ENCODE assay signal across 3 cellular contexts in the genomic region with DNA sequence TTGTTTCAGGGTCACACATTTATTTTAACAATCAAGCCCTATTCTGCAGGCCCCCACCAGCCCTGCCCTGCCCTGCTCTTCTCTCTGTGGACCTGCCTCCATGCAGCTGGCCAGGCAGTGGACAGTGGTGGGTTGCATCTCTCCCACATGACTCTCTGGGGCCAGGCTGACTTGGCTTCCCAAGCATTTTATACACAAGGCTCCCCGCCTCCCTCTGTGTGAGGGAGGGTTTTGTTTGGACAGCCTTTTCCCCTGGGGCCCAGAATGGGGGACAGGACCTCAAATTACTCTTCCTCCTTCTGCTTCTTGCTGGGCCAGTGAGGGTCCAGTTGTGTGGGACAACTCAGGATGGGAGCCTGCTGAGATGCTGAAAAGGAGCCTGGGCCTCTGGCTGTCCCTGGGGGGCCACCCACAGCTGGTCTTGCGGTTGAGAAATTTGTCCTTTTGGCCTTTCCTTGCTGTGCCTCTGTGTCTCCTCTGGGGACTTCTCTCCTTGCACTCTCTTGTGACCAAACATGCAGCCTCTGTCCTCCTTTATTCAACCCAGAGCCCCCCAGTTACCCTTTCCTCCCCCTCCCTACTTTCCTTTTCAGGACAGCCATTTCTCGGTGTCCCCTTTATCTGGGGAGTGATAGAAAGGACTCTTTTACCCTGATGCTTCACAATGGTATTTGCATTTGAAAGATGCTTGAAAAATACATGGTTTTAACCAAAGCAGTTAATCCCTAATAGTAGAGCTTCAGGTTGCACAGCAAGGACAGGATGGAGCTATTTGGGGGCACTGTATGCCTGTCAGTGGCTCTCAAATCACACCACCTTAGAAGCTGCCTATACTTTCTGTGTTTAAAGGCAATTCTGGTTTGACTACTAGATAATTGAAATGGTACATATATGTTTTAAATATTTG.
TF ChIP-seq lines count a peak whose summit lies in the region.

No MANE protein-coding gene starts in this region.

TF ChIP-seq in SK-N-SH treated with all-trans-retinoic acid at 6 μM for 48 hours, 23 proteins besides CTCF, POLR2A, EP300 and RAD21 (continued from another document):
- TF ChIP-seq GLIS3 (CRISPR knock-in tag; IDR thresholded peaks at IDR 0.05), result no peak
- TF ChIP-seq TCF4 (CRISPR knock-in tag; IDR thresholded peaks at IDR 0.05; ENCODE audit: borderline replicate concordance), result no peak
- TF ChIP-seq, protein P1, sequence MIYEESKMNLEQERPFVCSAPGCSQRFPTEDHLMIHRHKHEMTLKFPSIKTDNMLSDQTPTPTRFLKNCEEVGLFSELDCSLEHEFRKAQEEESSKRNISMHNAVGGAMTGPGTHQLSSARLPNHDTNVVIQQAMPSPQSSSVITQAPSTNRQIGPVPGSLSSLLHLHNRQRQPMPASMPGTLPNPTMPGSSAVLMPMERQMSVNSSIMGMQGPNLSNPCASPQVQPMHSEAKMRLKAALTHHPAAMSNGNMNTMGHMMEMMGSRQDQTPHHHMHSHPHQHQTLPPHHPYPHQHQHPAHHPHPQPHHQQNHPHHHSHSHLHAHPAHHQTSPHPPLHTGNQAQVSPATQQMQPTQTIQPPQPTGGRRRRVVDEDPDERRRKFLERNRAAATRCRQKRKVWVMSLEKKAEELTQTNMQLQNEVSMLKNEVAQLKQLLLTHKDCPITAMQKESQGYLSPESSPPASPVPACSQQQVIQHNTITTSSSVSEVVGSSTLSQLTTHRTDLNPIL (CRISPR knock-in tag; IDR thresholded peaks at IDR 0.05; ENCODE audit: low read depth), result no peak
- TF ChIP-seq SNAI2 (CRISPR knock-in tag; IDR thresholded peaks at IDR 0.05), result no peak
- TF ChIP-seq, protein P2, sequence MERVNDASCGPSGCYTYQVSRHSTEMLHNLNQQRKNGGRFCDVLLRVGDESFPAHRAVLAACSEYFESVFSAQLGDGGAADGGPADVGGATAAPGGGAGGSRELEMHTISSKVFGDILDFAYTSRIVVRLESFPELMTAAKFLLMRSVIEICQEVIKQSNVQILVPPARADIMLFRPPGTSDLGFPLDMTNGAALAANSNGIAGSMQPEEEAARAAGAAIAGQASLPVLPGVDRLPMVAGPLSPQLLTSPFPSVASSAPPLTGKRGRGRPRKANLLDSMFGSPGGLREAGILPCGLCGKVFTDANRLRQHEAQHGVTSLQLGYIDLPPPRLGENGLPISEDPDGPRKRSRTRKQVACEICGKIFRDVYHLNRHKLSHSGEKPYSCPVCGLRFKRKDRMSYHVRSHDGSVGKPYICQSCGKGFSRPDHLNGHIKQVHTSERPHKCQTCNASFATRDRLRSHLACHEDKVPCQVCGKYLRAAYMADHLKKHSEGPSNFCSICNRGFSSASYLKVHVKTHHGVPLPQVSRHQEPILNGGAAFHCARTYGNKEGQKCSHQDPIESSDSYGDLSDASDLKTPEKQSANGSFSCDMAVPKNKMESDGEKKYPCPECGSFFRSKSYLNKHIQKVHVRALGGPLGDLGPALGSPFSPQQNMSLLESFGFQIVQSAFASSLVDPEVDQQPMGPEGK (CRISPR knock-in tag; IDR thresholded peaks at IDR 0.05; ENCODE audit: borderline replicate concordance), result no peak
- TF ChIP-seq RARB (CRISPR knock-in tag; IDR thresholded peaks at IDR 0.05), result no peak
TF ChIP-seq in SK-N-SH treated with all-trans-retinoic acid at 6 μM for 48 hours: peak in this region for 0.

TF ChIP-seq in SK-N-SH, 30 proteins besides CTCF, POLR2A, EP300 and RAD21 (continued from another document):
- TF ChIP-seq NFIC (IDR thresholded peaks at IDR 0.05; ENCODE audit: borderline replicate concordance), result no peak
- TF ChIP-seq, protein P3, sequence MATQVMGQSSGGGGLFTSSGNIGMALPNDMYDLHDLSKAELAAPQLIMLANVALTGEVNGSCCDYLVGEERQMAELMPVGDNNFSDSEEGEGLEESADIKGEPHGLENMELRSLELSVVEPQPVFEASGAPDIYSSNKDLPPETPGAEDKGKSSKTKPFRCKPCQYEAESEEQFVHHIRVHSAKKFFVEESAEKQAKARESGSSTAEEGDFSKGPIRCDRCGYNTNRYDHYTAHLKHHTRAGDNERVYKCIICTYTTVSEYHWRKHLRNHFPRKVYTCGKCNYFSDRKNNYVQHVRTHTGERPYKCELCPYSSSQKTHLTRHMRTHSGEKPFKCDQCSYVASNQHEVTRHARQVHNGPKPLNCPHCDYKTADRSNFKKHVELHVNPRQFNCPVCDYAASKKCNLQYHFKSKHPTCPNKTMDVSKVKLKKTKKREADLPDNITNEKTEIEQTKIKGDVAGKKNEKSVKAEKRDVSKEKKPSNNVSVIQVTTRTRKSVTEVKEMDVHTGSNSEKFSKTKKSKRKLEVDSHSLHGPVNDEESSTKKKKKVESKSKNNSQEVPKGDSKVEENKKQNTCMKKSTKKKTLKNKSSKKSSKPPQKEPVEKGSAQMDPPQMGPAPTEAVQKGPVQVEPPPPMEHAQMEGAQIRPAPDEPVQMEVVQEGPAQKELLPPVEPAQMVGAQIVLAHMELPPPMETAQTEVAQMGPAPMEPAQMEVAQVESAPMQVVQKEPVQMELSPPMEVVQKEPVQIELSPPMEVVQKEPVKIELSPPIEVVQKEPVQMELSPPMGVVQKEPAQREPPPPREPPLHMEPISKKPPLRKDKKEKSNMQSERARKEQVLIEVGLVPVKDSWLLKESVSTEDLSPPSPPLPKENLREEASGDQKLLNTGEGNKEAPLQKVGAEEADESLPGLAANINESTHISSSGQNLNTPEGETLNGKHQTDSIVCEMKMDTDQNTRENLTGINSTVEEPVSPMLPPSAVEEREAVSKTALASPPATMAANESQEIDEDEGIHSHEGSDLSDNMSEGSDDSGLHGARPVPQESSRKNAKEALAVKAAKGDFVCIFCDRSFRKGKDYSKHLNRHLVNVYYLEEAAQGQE (IDR thresholded peaks at IDR 0.05; ENCODE audit: low read depth, low read length), result no peak
- no peak for TF ChIP-seq SIN3A (IDR thresholded peaks at IDR 0.05; ENCODE audit: borderline replicate concordance, low read depth, low read length)
- no peak for TF ChIP-seq MXI1 (IDR thresholded peaks at IDR 0.05; ENCODE audit: low read depth, low read length)
- no peak for TF ChIP-seq TEAD4 (IDR thresholded peaks at IDR 0.05; ENCODE audit: borderline replicate concordance, insufficient read depth)
- TF ChIP-seq, protein P4, sequence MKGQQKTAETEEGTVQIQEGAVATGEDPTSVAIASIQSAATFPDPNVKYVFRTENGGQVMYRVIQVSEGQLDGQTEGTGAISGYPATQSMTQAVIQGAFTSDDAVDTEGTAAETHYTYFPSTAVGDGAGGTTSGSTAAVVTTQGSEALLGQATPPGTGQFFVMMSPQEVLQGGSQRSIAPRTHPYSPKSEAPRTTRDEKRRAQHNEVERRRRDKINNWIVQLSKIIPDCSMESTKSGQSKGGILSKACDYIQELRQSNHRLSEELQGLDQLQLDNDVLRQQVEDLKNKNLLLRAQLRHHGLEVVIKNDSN (IDR thresholded peaks at IDR 0.05; ENCODE audit: borderline replicate concordance, low read depth), result no peak
- no peak for TF ChIP-seq MEF2A (IDR thresholded peaks at IDR 0.05; ENCODE audit: borderline replicate concordance, low read depth)
- TF ChIP-seq, protein P5, sequence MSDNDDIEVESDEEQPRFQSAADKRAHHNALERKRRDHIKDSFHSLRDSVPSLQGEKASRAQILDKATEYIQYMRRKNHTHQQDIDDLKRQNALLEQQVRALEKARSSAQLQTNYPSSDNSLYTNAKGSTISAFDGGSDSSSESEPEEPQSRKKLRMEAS (IDR thresholded peaks at IDR 0.05; ENCODE audit: low read depth), result no peak
- no peak for TF ChIP-seq TAF1 (IDR thresholded peaks at IDR 0.05; ENCODE audit: borderline replicate concordance, low read depth, low read length)
- no peak for TF ChIP-seq FOSL2 (IDR thresholded peaks at IDR 0.05; ENCODE audit: borderline replicate concordance, low read depth)
- TF ChIP-seq YY1 (IDR thresholded peaks at IDR 0.05; ENCODE audit: low read depth), result no peak
- no peak for TF ChIP-seq NRF1 (IDR thresholded peaks at IDR 0.05; ENCODE audit: low read depth, low read length)
- no peak for TF ChIP-seq RFX5 (IDR thresholded peaks at IDR 0.05; ENCODE audit: low read length)
- TF ChIP-seq, protein P6, sequence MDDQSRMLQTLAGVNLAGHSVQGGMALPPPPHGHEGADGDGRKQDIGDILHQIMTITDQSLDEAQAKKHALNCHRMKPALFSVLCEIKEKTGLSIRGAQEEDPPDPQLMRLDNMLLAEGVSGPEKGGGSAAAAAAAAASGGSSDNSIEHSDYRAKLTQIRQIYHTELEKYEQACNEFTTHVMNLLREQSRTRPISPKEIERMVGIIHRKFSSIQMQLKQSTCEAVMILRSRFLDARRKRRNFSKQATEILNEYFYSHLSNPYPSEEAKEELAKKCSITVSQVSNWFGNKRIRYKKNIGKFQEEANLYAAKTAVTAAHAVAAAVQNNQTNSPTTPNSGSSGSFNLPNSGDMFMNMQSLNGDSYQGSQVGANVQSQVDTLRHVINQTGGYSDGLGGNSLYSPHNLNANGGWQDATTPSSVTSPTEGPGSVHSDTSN (IDR thresholded peaks at IDR 0.05), result no peak
- no peak for TF ChIP-seq SMC3 (IDR thresholded peaks at IDR 0.05; ENCODE audit: low read depth, low read length)

TF ChIP-seq in H1, 55 proteins besides CTCF, POLR2A, EP300 and RAD21 (continued from another document):
- TF ChIP-seq GABPA (IDR thresholded peaks at IDR 0.05; ENCODE audit: borderline replicate concordance, insufficient read depth, low read length) (no peak), JUND (IDR thresholded peaks at IDR 0.05; ENCODE audit: low read length) (no peak), SP1 (IDR thresholded peaks at IDR 0.05; ENCODE audit: low read depth, low read length) (no peak), SIX5 (IDR thresholded peaks at IDR 0.05; ENCODE audit: low read depth, low read length) (no peak), NANOG (IDR thresholded peaks at IDR 0.05; ENCODE audit: insufficient read depth, low read depth, low read length, poor library complexity, severe bottlenecking) (no peak), RNF2 (IDR thresholded peaks at IDR 0.05; ENCODE audit: borderline replicate concordance, low read depth, low read length, missing control alignments, poor library complexity, severe bottlenecking) (no peak), ASH2L (IDR thresholded peaks at IDR 0.05; ENCODE audit: low read length) (peak; percentile 58), RFX5 (IDR thresholded peaks at IDR 0.05; ENCODE audit: borderline replicate concordance, low read depth, low read length) (no peak), EZH2 (IDR thresholded peaks at IDR 0.05; ENCODE audit: low read depth, low read length, severe bottlenecking) (no peak), TBP (IDR thresholded peaks at IDR 0.05; ENCODE audit: low read depth, low read length) (no peak), SIN3A (conservative IDR thresholded peaks at IDR 0.05 in 1 of 2, IDR thresholded peaks at IDR 0.05 in 1 of 2; ENCODE audit: low read depth in 1 of 2, low read length in 2 of 2) (no peak), EGR1 (IDR thresholded peaks at IDR 0.05; ENCODE audit: borderline replicate concordance, low read depth, low read length) (0 out of 2 replicates have a peak, but pooled peaks have one; percentile 43), CBX5 (IDR thresholded peaks at IDR 0.05; ENCODE audit: low read depth, low read length) (no peak), BRCA1 (IDR thresholded peaks at IDR 0.05; ENCODE audit: low read depth, low read length) (no peak), ZNF274 (IDR thresholded peaks at IDR 0.05; ENCODE audit: borderline replicate concordance, extremely low read depth, low read length) (no peak), PHF8 (conservative IDR thresholded peaks at IDR 0.05; ENCODE audit: low read depth, low read length) (no peak), KDM1A (IDR thresholded peaks at IDR 0.05; ENCODE audit: borderline replicate concordance, low read length) (0 out of 2 replicates have a peak, but pooled peaks have one; percentile 12), RXRA (IDR thresholded peaks at IDR 0.05; ENCODE audit: insufficient read depth, low read depth, low read length) (no peak), POU5F1 (IDR thresholded peaks at IDR 0.05; ENCODE audit: low read depth, low read length) (peak; percentile 47; the same call in 1 of the 2 replicates), YY1 (IDR thresholded peaks at IDR 0.05; ENCODE audit: low read depth, low read length) (peak; percentile 51; the same call in 1 of the 2 replicates), CTBP2 (IDR thresholded peaks at IDR 0.05; ENCODE audit: borderline replicate concordance, insufficient read depth, insufficient read length, low read length) (no peak), SRF (IDR thresholded peaks at IDR 0.05; ENCODE audit: low read depth, low read length) (no peak), HDAC6 (IDR thresholded peaks at IDR 0.05; ENCODE audit: low read depth, low read length) (no peak), HDAC2 (IDR thresholded peaks at IDR 0.05; ENCODE audit: borderline replicate concordance in 1 of 2, low read depth in 2 of 2, low read length in 2 of 2) (peak in 1 of 2 experiments; percentile 24; a peak in 1 of 4 replicates), TEAD4 (IDR thresholded peaks at IDR 0.05; ENCODE audit: low read depth, low read length) (no peak)
- TF ChIP-seq, protein P7, sequence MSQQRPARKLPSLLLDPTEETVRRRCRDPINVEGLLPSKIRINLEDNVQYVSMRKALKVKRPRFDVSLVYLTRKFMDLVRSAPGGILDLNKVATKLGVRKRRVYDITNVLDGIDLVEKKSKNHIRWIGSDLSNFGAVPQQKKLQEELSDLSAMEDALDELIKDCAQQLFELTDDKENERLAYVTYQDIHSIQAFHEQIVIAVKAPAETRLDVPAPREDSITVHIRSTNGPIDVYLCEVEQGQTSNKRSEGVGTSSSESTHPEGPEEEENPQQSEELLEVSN (IDR thresholded peaks at IDR 0.05), result no peak
- TF ChIP-seq, protein P5 (IDR thresholded peaks at IDR 0.05), result no peak
